1 cellular context compared by ENCODE assay signal in genomic region chr11:115504279-115505158, GRCh38.
TF ChIP-seq lines count a peak whose summit lies in the region.

CADM1 (minus strand) TSS chr11:115504415.

TF ChIP-seq in H1, 55 proteins besides CTCF, POLR2A, EP300 and RAD21 (continued from another document):
- TF ChIP-seq FOSL1 (IDR thresholded peaks at IDR 0.05; ENCODE audit: insufficient read depth, low read depth, low read length) (no peak), ASH2L (IDR thresholded peaks at IDR 0.05; ENCODE audit: low read length) (peak; percentile 92), SP1 (IDR thresholded peaks at IDR 0.05; ENCODE audit: low read depth, low read length) (peak; percentile 80), USF2 (IDR thresholded peaks at IDR 0.05; ENCODE audit: low read length) (no peak), MAX (IDR thresholded peaks at IDR 0.05) (peak; percentile 73), CBX5 (IDR thresholded peaks at IDR 0.05; ENCODE audit: low read depth, low read length) (no peak), NANOG (IDR thresholded peaks at IDR 0.05; ENCODE audit: insufficient read depth, low read depth, low read length, poor library complexity, severe bottlenecking) (no peak), ATF2 (IDR thresholded peaks at IDR 0.05; ENCODE audit: low read length) (no peak), SP2 (IDR thresholded peaks at IDR 0.05; ENCODE audit: low read length) (no peak), SIRT6 (IDR thresholded peaks at IDR 0.05; ENCODE audit: low read length) (no peak), CTBP2 (IDR thresholded peaks at IDR 0.05; ENCODE audit: borderline replicate concordance, insufficient read depth, insufficient read length, low read length) (no peak), EGR1 (IDR thresholded peaks at IDR 0.05; ENCODE audit: borderline replicate concordance, low read depth, low read length) (no peak), BRCA1 (IDR thresholded peaks at IDR 0.05; ENCODE audit: low read depth, low read length) (no peak), PHF8 (conservative IDR thresholded peaks at IDR 0.05; ENCODE audit: low read depth, low read length) (peak; percentile 73), CHD7 (IDR thresholded peaks at IDR 0.05; ENCODE audit: insufficient replicate concordance, low read length) (no peak), RBBP5 (IDR thresholded peaks at IDR 0.05; ENCODE audit: borderline replicate concordance, low read depth, low read length) (peak; percentile 83; the same call in 1 of the 2 replicates), RXRA (IDR thresholded peaks at IDR 0.05; ENCODE audit: insufficient read depth, low read depth, low read length) (no peak), E2F6 (IDR thresholded peaks at IDR 0.05) (0 out of 2 replicates have a peak, but pooled peaks have one; percentile 24), ATF3 (IDR thresholded peaks at IDR 0.05; ENCODE audit: insufficient read depth, low read depth, low read length) (no peak), KDM5A (IDR thresholded peaks at IDR 0.05; ENCODE audit: low read length) (no peak), MAFK (IDR thresholded peaks at IDR 0.05; ENCODE audit: low read depth, low read length) (no peak), POLR2AphosphoS5 (IDR thresholded peaks at IDR 0.05; ENCODE audit: low read depth, low read length) (peak; percentile 97)
